ENCODE assay signal across 12 cellular contexts in the genomic region with DNA sequence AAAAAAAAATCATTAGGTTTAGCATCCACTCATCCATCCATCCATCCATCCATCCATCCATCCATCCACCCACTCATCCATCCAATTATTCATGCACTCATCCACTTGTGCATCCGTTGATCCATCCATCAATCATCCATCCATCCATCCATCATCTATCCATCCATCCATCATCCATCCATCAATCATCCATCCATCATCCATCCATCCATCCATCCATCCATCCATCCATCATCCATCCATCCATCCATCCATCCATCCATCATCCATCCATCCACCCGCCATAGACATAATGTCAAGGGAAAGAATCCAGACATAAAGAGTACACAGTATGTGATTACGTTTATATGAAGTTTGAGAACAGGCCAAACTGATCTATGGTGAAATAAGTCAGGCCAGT. TPM values are rescaled to one million over a fixed set of nuclear protein-coding genes. Genes with fewer than 3 reads are reported as not detected.
"Had no signal": no experiment of that assay in that cellular context is flagged by ENCODE, and none has a peak within 500 bp of the region (broad histone marks: within the 10 kb centered on the region; RNA-seq: fewer than 3 reads in every experiment).

No MANE protein-coding gene starts in this region.

- ATAC-seq: Panc1, SK-N-SH treated with all-trans-retinoic acid at 6 μM for 48 hours had no signal

- DNase-seq: IMR-90; MV-4-11; NCI-H1048; NCI-H1694; NCI-H446 treated with DMSO at 0.1 percent for 48 hours; NK-92 treated with Interleukin-12 subunit alpha and Interleukin-12 subunit beta, amount 100 ng/mL, for 24 hours; SJCRH30; T-helper 1 cell had no signal

RNA-seq across cellular contexts. Expression of a gene that starts 34.8 kb away (rescaled TPM):
- total RNA-seq: IMR-90, LHCN-M2, MCF 10A, SJCRH30 had no signal

RNA-seq across cellular contexts. Expression of a gene that starts 52.2 kb away (rescaled TPM):
- total RNA-seq: IMR-90, LHCN-M2, MCF 10A had no signal
